Comparison of ENCODE assay signal across 2 cellular contexts in the genomic region with DNA sequence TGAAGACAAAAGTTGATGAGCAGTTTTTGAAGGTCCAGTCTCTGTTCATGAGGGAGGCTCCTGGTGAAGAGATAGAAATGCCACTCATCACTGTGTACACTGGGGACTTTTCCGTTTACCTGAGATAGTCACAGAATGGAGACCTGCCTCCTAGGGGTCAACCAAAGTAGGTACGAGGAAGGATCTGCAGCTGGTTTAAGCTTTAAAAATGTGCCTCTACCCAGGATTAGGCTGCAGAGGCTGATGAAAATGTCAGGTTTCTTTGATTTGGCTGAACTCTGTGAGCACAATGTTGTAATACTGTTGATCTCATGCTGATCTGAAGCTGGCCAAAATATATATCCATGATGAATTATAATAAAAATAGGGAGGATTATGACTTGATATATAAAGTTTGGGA.
A peak's percentile ranks its signal among the peaks of the same experiment; 100 is the strongest.
TF ChIP-seq lines count a peak whose summit lies in the region.

No MANE protein-coding gene starts in this region.

TF ChIP-seq in H1, 55 proteins besides CTCF, POLR2A, EP300 and RAD21:
- TF ChIP-seq RNF2 (IDR thresholded peaks at IDR 0.05; ENCODE audit: borderline replicate concordance, low read depth, low read length, missing control alignments, poor library complexity, severe bottlenecking) = no peak
- no peak for TF ChIP-seq RFX5 (IDR thresholded peaks at IDR 0.05; ENCODE audit: borderline replicate concordance, low read depth, low read length)
- TF ChIP-seq CBX5 (IDR thresholded peaks at IDR 0.05; ENCODE audit: low read depth, low read length) = no peak

TF ChIP-seq in HepG2, 621 proteins besides CTCF, POLR2A, EP300 and RAD21:
- peak; percentile 24; the same call in 1 of the 2 replicates for TF ChIP-seq HOMEZ (CRISPR knock-in tag; IDR thresholded peaks at IDR 0.05; ENCODE audit: low read depth)
- TF ChIP-seq ZMYM4 (CRISPR knock-in tag; IDR thresholded peaks at IDR 0.05) = 0 out of 2 replicates have a peak, but pooled peaks have one; percentile 19
- TF ChIP-seq, protein P1, sequence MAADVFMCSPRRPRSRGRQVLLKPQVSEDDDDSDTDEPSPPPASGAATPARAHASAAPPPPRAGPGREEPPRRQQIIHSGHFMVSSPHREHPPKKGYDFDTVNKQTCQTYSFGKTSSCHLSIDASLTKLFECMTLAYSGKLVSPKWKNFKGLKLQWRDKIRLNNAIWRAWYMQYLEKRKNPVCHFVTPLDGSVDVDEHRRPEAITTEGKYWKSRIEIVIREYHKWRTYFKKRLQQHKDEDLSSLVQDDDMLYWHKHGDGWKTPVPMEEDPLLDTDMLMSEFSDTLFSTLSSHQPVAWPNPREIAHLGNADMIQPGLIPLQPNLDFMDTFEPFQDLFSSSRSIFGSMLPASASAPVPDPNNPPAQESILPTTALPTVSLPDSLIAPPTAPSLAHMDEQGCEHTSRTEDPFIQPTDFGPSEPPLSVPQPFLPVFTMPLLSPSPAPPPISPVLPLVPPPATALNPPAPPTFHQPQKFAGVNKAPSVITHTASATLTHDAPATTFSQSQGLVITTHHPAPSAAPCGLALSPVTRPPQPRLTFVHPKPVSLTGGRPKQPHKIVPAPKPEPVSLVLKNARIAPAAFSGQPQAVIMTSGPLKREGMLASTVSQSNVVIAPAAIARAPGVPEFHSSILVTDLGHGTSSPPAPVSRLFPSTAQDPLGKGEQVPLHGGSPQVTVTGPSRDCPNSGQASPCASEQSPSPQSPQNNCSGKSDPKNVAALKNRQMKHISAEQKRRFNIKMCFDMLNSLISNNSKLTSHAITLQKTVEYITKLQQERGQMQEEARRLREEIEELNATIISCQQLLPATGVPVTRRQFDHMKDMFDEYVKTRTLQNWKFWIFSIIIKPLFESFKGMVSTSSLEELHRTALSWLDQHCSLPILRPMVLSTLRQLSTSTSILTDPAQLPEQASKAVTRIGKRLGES (CRISPR knock-in tag; IDR thresholded peaks at IDR 0.05; ENCODE audit: borderline replicate concordance) = no peak
- TF ChIP-seq FOXA1 (IDR thresholded peaks at IDR 0.05) = no peak
- peak; percentile 30; the same call in 1 of the 2 replicates for TF ChIP-seq FOXA1 (CRISPR knock-in tag; IDR thresholded peaks at IDR 0.05)
